In genomic region chr6:156767603-156768467, GRCh38 we compare ENCODE assay signal across 11 cellular contexts. TPM values are rescaled to one million over a fixed set of nuclear protein-coding genes. Genes with fewer than 3 reads are reported as not detected.
DNase-seq lines count a peak whose midpoint lies in the region; ATAC-seq and TF ChIP-seq lines count a peak whose summit lies in the region.
"Had no signal": no experiment of that assay in that cellular context is flagged by ENCODE, and none has a peak within 500 bp of the region (broad histone marks: within the 10 kb centered on the region; RNA-seq: fewer than 3 reads in every experiment).

No MANE protein-coding gene starts in this region.

- no peak for TF ChIP-seq POLR2A in lower leg skin (IDR thresholded peaks at IDR 0.05)
- no peak for TF ChIP-seq POLR2A in esophagus muscularis mucosa (IDR thresholded peaks at IDR 0.05; ENCODE audit: low read depth)

- no peaks in the 10 kb centered on the region for H3K9me3 ChIP-seq in esophagus muscularis mucosa
- H3K9me3 ChIP-seq in lower lobe of right lung = no peaks in the 10 kb centered on the region
- H3K9me3 ChIP-seq in neural progenitor cell (ENCODE audit: low read depth) = no peaks in the 10 kb centered on the region

- H2AFZ ChIP-seq in neural progenitor cell (replicated peaks) = no peak overlapping the region

- H3F3A ChIP-seq in neural progenitor cell (ENCODE audit: low read depth) = no peaks in the 10 kb centered on the region

- peak; percentile 40 for ATAC-seq in activated naive CD8-positive, alpha-beta T cell treated with anti-CD3 and anti-CD28 coated beads, Interleukin-2, amount 50 U/mL, for 24 hours
- ATAC-seq in HG02943 (IDR thresholded peaks at IDR 0.05; ENCODE audit: low read depth, unreplicated experiment) (peak; percentile 86), lower lobe of right lung (no peak)

- no peaks in the 10 kb centered on the region for H3K27me3 Mint-ChIP-seq in activated naive CD8-positive, alpha-beta T cell treated with anti-CD3 and anti-CD28 coated beads, Interleukin-2, amount 50 U/mL, for 24 hours
- no peaks in the 10 kb centered on the region for H3K27me3 Mint-ChIP-seq in activated naive CD8-positive, alpha-beta T cell treated with anti-CD3 and anti-CD28 coated beads for 36 hours
- peaks cover 10% of the 10 kb centered on the region for H3K27me3 Mint-ChIP-seq in neural progenitor cell (ENCODE audit: insufficient read depth, low read depth)

- no peak for TF ChIP-seq EP300 in esophagus muscularis mucosa (IDR thresholded peaks at IDR 0.05)

- H3K27ac ChIP-seq in esophagus muscularis mucosa (replicated peaks in 1 of 4) = no peak overlapping the region
- no peak overlapping the region for H3K27ac ChIP-seq in lower lobe of right lung
- no peak overlapping the region for H3K27ac ChIP-seq in neural progenitor cell
- H3K27ac ChIP-seq: KMS-11 had no signal

- H3K36me3 Mint-ChIP-seq in activated naive CD8-positive, alpha-beta T cell treated with anti-CD3 and anti-CD28 coated beads, Interleukin-2, amount 50 U/mL, for 24 hours (ENCODE audit: low read depth) = no peaks in the 10 kb centered on the region
- no peaks in the 10 kb centered on the region for H3K36me3 Mint-ChIP-seq in activated naive CD8-positive, alpha-beta T cell treated with anti-CD3 and anti-CD28 coated beads for 36 hours
- H3K36me3 Mint-ChIP-seq in neural progenitor cell = no peaks in the 10 kb centered on the region

- H3K27me3 ChIP-seq in esophagus muscularis mucosa (no peaks in the 10 kb centered on the region), lower lobe of right lung (ENCODE audit: low read depth) (no peaks in the 10 kb centered on the region), neural progenitor cell (no peaks in the 10 kb centered on the region)

- no peak for DNase-seq in activated naive CD8-positive, alpha-beta T cell treated with anti-CD3 and anti-CD28 coated beads, Interleukin-2, amount 50 U/mL, for 24 hours
- no peak for DNase-seq in activated naive CD8-positive, alpha-beta T cell treated with anti-CD3 and anti-CD28 coated beads for 36 hours
- DNase-seq in OCI-M1 (lab: John Stamatoyannopoulos, UW) = peak; percentile 20
- DNase-seq in lower leg skin (ENCODE audit: low spot score in 2 of 2) = no peak
- DNase-seq in esophagus muscularis mucosa (ENCODE audit: extremely low spot score) = no peak
- no peak for DNase-seq in lower lobe of right lung
- no peak for DNase-seq in neural progenitor cell (ENCODE audit: low spot score)
- DNase-seq: stimulated activated naive CD4-positive, alpha-beta T cell treated with Interleukin-2 at 50 U/mL for 16 hours had no signal

- H3K79me2 ChIP-seq in neural progenitor cell (ENCODE audit: low read depth) = no peaks in the 10 kb centered on the region

- 85 to 87% methylated on average over 9 of the region's 9 CpGs for WGBS in lower leg skin, 2 donors
- WGBS in esophagus muscularis mucosa = 89% methylated on average over 9 of the region's 9 CpGs

- no peak overlapping the region for H3K4me3 ChIP-seq in lower leg skin (ENCODE audit: low read depth, poor library complexity, severe bottlenecking)
- H3K4me3 ChIP-seq in esophagus muscularis mucosa = no peak overlapping the region
- no peak overlapping the region for H3K4me3 ChIP-seq in lower lobe of right lung
- no peak overlapping the region for H3K4me3 ChIP-seq in neural progenitor cell

- no peaks in the 10 kb centered on the region for H3K9me3 Mint-ChIP-seq in activated naive CD8-positive, alpha-beta T cell treated with anti-CD3 and anti-CD28 coated beads, Interleukin-2, amount 50 U/mL, for 24 hours
- H3K9me3 Mint-ChIP-seq in activated naive CD8-positive, alpha-beta T cell treated with anti-CD3 and anti-CD28 coated beads for 36 hours = no peaks in the 10 kb centered on the region
- H3K9me3 Mint-ChIP-seq in neural progenitor cell = no peaks in the 10 kb centered on the region
- H3K9me3 Mint-ChIP-seq: nephron had no signal

- H3K4me1 ChIP-seq in esophagus muscularis mucosa (no peaks in the 10 kb centered on the region), lower lobe of right lung (no peaks in the 10 kb centered on the region), neural progenitor cell (no peaks in the 10 kb centered on the region)

- intact Hi-C loops in lower leg skin (cut with DNase I; ENCODE audit: low total_unique reads) = no loop called here
- intact Hi-C loops in esophagus muscularis mucosa (cut with DNase I) = no loop called here
- intact Hi-C loops in lower lobe of right lung (cut with DNase I) = no loop called here

- peaks cover 3% of the 10 kb centered on the region for H3K4me1 Mint-ChIP-seq in activated naive CD8-positive, alpha-beta T cell treated with anti-CD3 and anti-CD28 coated beads, Interleukin-2, amount 50 U/mL, for 24 hours
- peaks cover 5% of the 10 kb centered on the region for H3K4me1 Mint-ChIP-seq in activated naive CD8-positive, alpha-beta T cell treated with anti-CD3 and anti-CD28 coated beads for 36 hours
- no peaks in the 10 kb centered on the region for H3K4me1 Mint-ChIP-seq in neural progenitor cell

- no peak overlapping the region for H3K4me2 ChIP-seq in neural progenitor cell
- H3K4me2 ChIP-seq: KMS-11 had no signal

- H3K9ac ChIP-seq in neural progenitor cell = no peak overlapping the region
- H3K9ac ChIP-seq: KMS-11 had no signal

- no peak for TF ChIP-seq CTCF in lower leg skin (IDR thresholded peaks at IDR 0.05)
- no peak for TF ChIP-seq CTCF in esophagus muscularis mucosa (IDR thresholded peaks at IDR 0.05)
- no peak for TF ChIP-seq CTCF in lower lobe of right lung (IDR thresholded peaks at IDR 0.05)
- no peak for TF ChIP-seq CTCF in neural progenitor cell (IDR thresholded peaks at IDR 0.05)

- no peak overlapping the region for H3K4me3 Mint-ChIP-seq in activated naive CD8-positive, alpha-beta T cell treated with anti-CD3 and anti-CD28 coated beads, Interleukin-2, amount 50 U/mL, for 24 hours
- no peak overlapping the region for H3K4me3 Mint-ChIP-seq in activated naive CD8-positive, alpha-beta T cell treated with anti-CD3 and anti-CD28 coated beads for 36 hours
- no peak overlapping the region for H3K4me3 Mint-ChIP-seq in neural progenitor cell
- H3K4me3 Mint-ChIP-seq: nephron had no signal

- H3K36me3 ChIP-seq in esophagus muscularis mucosa (no peaks in the 10 kb centered on the region), lower lobe of right lung (no peaks in the 10 kb centered on the region), neural progenitor cell (no peaks in the 10 kb centered on the region)

- H4K20me1 ChIP-seq in neural progenitor cell (ENCODE audit: low read depth) = peaks cover 2% of the 10 kb centered on the region

- H3K27ac Mint-ChIP-seq in activated naive CD8-positive, alpha-beta T cell treated with anti-CD3 and anti-CD28 coated beads, Interleukin-2, amount 50 U/mL, for 24 hours = peak overlapping the region; percentile 20
- no peak overlapping the region for H3K27ac Mint-ChIP-seq in activated naive CD8-positive, alpha-beta T cell treated with anti-CD3 and anti-CD28 coated beads for 36 hours
- H3K27ac Mint-ChIP-seq in neural progenitor cell = no peak overlapping the region
- H3K27ac Mint-ChIP-seq: nephron had no signal

RNA-seq across cellular contexts. Expression of gene ARID1B, which starts 9.3 kb away (rescaled TPM):
- total RNA-seq in activated naive CD8-positive, alpha-beta T cell treated with anti-CD3 and anti-CD28 coated beads for 36 hours = 10 to 100 TPM; 40.6 to 41.5 TPM
- total RNA-seq in lower leg skin (100 to 1,000 TPM in 3 of 4 donors, 10 to 100 TPM in 1; 87.3 to 132 (median 102) TPM), esophagus muscularis mucosa (10 to 100 TPM; 55.0 to 87.2 (median 72.7) TPM), lower lobe of right lung (95.5 TPM), neural progenitor cell (ENCODE audit: low replicate concordance) (52.8 and 62.1 TPM in 2 replicates)

Comparison
In these comparisons a context has a peak if more than half of its experiments do, and no peak if none do; other contexts are left out.
1. ATAC-seq: peak in activated naive CD8-positive, alpha-beta T cell treated with anti-CD3 and anti-CD28 coated beads, Interleukin-2, amount 50 U/mL, for 24 hours (single experiment) and HG02943 (single experiment); none in lower lobe of right lung (0 of 2).